1 cellular context compared by ENCODE assay signal in the genomic region with DNA sequence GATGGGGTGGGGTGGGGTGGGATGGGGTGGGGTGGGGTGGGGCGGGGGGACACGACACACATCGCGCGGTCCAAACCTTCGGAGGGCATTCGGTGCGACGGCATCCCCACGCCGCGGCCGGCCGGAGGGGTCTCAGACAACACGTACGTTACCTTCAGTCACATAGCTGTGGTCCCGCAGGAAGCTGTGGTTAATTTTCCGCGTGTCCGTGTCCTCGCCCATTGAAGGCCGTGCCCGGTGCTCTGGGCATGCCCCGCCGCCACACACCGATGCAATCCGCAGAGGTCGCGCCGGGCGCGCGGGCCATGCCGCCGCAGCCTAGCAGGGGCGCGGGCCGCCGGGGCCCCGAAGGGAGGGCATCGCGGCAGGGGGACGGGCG.
TF ChIP-seq lines count a peak whose summit lies in the region.

No MANE protein-coding gene starts in this region.

TF ChIP-seq in WTC11, 78 proteins besides CTCF, POLR2A, EP300 and RAD21 (continued from another document):
- no peak for TF ChIP-seq ZNF532 (CRISPR knock-in tag; IDR thresholded peaks at IDR 0.05; ENCODE audit: borderline replicate concordance)
- TF ChIP-seq, protein P1, sequence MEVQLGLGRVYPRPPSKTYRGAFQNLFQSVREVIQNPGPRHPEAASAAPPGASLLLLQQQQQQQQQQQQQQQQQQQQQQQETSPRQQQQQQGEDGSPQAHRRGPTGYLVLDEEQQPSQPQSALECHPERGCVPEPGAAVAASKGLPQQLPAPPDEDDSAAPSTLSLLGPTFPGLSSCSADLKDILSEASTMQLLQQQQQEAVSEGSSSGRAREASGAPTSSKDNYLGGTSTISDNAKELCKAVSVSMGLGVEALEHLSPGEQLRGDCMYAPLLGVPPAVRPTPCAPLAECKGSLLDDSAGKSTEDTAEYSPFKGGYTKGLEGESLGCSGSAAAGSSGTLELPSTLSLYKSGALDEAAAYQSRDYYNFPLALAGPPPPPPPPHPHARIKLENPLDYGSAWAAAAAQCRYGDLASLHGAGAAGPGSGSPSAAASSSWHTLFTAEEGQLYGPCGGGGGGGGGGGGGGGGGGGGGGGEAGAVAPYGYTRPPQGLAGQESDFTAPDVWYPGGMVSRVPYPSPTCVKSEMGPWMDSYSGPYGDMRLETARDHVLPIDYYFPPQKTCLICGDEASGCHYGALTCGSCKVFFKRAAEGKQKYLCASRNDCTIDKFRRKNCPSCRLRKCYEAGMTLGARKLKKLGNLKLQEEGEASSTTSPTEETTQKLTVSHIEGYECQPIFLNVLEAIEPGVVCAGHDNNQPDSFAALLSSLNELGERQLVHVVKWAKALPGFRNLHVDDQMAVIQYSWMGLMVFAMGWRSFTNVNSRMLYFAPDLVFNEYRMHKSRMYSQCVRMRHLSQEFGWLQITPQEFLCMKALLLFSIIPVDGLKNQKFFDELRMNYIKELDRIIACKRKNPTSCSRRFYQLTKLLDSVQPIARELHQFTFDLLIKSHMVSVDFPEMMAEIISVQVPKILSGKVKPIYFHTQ (CRISPR knock-in tag; IDR thresholded peaks at IDR 0.05), result no peak
- TF ChIP-seq NFATC4 (CRISPR knock-in tag; IDR thresholded peaks at IDR 0.05), result no peak
- TF ChIP-seq PRDM15 (CRISPR knock-in tag; IDR thresholded peaks at IDR 0.05), result no peak
- TF ChIP-seq SOX15 (CRISPR knock-in tag; IDR thresholded peaks at IDR 0.05), result no peak
- no peak for TF ChIP-seq ZNF138 (CRISPR knock-in tag; conservative IDR thresholded peaks at IDR 0.05)
